In the genomic region with DNA sequence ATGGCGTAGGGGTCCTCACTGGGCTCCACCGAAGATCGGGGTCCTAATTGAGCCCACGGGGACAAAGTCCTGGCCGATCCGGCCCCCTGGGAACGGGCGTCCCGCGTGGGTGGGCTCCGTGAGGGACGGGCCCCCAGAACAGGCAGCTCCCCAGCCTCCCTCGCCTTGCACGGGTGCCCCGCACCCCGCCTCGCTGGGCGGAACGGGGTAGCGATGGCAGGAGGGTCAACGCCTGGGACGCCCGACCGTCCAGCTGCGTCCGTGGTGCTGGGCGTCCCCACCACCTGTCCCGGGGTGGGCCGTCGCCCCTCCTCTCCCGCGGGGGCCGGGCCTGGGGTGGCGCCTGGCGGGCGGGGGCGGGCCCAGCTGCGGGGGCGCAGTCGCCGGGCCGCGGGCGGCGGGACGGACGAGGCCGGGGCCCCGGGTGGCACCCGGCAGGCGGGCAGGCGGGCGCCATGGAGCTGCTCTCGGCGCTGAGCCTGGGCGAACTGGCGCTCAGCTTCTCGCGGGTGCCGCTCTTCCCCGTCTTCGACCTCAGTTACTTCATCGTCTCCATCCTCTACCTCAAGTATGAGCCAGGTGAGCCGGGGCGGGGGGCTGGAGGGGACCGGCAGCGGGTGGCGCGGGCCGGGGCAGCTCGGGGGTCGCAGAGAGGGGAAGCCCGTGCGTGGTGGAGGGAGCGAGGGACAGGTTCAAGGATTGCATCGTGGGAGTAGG, we compare ENCODE assay signal across 1 cellular context.
TF ChIP-seq lines count a peak whose summit lies in the region.

A gene with protein sequence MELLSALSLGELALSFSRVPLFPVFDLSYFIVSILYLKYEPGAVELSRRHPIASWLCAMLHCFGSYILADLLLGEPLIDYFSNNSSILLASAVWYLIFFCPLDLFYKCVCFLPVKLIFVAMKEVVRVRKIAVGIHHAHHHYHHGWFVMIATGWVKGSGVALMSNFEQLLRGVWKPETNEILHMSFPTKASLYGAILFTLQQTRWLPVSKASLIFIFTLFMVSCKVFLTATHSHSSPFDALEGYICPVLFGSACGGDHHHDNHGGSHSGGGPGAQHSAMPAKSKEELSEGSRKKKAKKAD (plus strand): TSS at position 377 of the 717 bp plus-strand sequence. CDS start 79 bp downstream, at position 456.

TF ChIP-seq in HEK293, 187 proteins besides CTCF, POLR2A, EP300 and RAD21 (continued from another document and continues in another):
- TF ChIP-seq, protein P1, sequence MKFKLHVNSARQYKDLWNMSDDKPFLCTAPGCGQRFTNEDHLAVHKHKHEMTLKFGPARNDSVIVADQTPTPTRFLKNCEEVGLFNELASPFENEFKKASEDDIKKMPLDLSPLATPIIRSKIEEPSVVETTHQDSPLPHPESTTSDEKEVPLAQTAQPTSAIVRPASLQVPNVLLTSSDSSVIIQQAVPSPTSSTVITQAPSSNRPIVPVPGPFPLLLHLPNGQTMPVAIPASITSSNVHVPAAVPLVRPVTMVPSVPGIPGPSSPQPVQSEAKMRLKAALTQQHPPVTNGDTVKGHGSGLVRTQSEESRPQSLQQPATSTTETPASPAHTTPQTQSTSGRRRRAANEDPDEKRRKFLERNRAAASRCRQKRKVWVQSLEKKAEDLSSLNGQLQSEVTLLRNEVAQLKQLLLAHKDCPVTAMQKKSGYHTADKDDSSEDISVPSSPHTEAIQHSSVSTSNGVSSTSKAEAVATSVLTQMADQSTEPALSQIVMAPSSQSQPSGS (tag by site-specific recombination; IDR thresholded peaks at IDR 0.05; ENCODE audit: low read depth), result no peak
- TF ChIP-seq ZNF560 (tag by site-specific recombination; IDR thresholded peaks at IDR 0.05; ENCODE audit: borderline replicate concordance), result no peak
- TF ChIP-seq ZNF211 (tag by site-specific recombination; IDR thresholded peaks at IDR 0.05; ENCODE audit: low read depth), result no peak
- TF ChIP-seq ZNF701 (tag by site-specific recombination; IDR thresholded peaks at IDR 0.05), result no peak
- no peak for TF ChIP-seq ZNF202 (tag by site-specific recombination; IDR thresholded peaks at IDR 0.05; ENCODE audit: borderline replicate concordance)
- TF ChIP-seq, protein P2, sequence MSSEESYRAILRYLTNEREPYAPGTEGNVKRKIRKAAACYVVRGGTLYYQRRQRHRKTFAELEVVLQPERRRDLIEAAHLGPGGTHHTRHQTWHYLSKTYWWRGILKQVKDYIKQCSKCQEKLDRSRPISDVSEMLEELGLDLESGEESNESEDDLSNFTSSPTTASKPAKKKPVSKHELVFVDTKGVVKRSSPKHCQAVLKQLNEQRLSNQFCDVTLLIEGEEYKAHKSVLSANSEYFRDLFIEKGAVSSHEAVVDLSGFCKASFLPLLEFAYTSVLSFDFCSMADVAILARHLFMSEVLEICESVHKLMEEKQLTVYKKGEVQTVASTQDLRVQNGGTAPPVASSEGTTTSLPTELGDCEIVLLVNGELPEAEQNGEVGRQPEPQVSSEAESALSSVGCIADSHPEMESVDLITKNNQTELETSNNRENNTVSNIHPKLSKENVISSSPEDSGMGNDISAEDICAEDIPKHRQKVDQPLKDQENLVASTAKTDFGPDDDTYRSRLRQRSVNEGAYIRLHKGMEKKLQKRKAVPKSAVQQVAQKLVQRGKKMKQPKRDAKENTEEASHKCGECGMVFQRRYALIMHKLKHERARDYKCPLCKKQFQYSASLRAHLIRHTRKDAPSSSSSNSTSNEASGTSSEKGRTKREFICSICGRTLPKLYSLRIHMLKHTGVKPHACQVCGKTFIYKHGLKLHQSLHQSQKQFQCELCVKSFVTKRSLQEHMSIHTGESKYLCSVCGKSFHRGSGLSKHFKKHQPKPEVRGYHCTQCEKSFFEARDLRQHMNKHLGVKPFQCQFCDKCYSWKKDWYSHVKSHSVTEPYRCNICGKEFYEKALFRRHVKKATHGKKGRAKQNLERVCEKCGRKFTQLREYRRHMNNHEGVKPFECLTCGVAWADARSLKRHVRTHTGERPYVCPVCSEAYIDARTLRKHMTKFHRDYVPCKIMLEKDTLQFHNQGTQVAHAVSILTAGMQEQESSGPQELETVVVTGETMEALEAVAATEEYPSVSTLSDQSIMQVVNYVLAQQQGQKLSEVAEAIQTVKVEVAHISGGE (tag by site-specific recombination; conservative IDR thresholded peaks at IDR 0.05; ENCODE audit: low read depth), result no peak
- TF ChIP-seq OVOL3 (tag by site-specific recombination; IDR thresholded peaks at IDR 0.05), result no peak
- no peak for TF ChIP-seq HOXD13 (CRISPR knock-in tag; IDR thresholded peaks at IDR 0.05; ENCODE audit: borderline replicate concordance)
- TF ChIP-seq ZNF426 (tag by site-specific recombination; IDR thresholded peaks at IDR 0.05), result no peak
- no peak for TF ChIP-seq SETDB1 (IDR thresholded peaks at IDR 0.05; ENCODE audit: insufficient read length, low read length)
- TF ChIP-seq, protein P3, sequence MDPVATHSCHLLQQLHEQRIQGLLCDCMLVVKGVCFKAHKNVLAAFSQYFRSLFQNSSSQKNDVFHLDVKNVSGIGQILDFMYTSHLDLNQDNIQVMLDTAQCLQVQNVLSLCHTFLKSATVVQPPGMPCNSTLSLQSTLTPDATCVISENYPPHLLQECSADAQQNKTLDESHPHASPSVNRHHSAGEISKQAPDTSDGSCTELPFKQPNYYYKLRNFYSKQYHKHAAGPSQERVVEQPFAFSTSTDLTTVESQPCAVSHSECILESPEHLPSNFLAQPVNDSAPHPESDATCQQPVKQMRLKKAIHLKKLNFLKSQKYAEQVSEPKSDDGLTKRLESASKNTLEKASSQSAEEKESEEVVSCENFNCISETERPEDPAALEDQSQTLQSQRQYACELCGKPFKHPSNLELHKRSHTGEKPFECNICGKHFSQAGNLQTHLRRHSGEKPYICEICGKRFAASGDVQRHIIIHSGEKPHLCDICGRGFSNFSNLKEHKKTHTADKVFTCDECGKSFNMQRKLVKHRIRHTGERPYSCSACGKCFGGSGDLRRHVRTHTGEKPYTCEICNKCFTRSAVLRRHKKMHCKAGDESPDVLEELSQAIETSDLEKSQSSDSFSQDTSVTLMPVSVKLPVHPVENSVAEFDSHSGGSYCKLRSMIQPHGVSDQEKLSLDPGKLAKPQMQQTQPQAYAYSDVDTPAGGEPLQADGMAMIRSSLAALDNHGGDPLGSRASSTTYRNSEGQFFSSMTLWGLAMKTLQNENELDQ (tag by site-specific recombination; IDR thresholded peaks at IDR 0.05; ENCODE audit: low read depth), result no peak
- TF ChIP-seq ZNF112 (tag by site-specific recombination; IDR thresholded peaks at IDR 0.05), result no peak
- 0 out of 2 replicates have a peak, but pooled peaks have one; percentile 7 for TF ChIP-seq ZNF366 (tag by site-specific recombination; conservative IDR thresholded peaks at IDR 0.05)
- TF ChIP-seq, protein P4, sequence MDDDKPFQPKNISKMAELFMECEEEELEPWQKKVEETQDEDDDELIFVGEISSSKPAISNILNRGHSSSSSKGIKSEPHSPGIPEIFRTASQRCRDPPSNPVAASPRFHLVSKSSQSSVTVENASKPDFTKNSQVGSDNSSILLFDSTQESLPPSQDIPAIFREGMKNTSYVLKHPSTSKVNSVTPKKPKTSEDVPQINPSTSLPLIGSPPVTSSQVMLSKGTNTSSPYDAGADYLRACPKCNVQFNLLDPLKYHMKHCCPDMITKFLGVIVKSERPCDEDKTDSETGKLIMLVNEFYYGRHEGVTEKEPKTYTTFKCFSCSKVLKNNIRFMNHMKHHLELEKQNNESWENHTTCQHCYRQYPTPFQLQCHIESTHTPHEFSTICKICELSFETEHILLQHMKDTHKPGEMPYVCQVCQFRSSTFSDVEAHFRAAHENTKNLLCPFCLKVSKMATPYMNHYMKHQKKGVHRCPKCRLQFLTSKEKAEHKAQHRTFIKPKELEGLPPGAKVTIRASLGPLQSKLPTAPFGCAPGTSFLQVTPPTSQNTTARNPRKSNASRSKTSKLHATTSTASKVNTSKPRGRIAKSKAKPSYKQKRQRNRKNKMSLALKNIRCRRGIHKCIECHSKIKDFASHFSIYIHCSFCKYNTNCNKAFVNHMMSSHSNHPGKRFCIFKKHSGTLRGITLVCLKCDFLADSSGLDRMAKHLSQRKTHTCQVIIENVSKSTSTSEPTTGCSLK (tag by site-specific recombination; IDR thresholded peaks at IDR 0.05), result no peak
- TF ChIP-seq ZNF391 (tag by site-specific recombination; IDR thresholded peaks at IDR 0.05; ENCODE audit: borderline replicate concordance, low read depth), result no peak
- TF ChIP-seq IKZF3 (tag by site-specific recombination; IDR thresholded peaks at IDR 0.05), result no peak
- TF ChIP-seq ZNF521 (tag by site-specific recombination; IDR thresholded peaks at IDR 0.05), result no peak
- TF ChIP-seq, protein P5, sequence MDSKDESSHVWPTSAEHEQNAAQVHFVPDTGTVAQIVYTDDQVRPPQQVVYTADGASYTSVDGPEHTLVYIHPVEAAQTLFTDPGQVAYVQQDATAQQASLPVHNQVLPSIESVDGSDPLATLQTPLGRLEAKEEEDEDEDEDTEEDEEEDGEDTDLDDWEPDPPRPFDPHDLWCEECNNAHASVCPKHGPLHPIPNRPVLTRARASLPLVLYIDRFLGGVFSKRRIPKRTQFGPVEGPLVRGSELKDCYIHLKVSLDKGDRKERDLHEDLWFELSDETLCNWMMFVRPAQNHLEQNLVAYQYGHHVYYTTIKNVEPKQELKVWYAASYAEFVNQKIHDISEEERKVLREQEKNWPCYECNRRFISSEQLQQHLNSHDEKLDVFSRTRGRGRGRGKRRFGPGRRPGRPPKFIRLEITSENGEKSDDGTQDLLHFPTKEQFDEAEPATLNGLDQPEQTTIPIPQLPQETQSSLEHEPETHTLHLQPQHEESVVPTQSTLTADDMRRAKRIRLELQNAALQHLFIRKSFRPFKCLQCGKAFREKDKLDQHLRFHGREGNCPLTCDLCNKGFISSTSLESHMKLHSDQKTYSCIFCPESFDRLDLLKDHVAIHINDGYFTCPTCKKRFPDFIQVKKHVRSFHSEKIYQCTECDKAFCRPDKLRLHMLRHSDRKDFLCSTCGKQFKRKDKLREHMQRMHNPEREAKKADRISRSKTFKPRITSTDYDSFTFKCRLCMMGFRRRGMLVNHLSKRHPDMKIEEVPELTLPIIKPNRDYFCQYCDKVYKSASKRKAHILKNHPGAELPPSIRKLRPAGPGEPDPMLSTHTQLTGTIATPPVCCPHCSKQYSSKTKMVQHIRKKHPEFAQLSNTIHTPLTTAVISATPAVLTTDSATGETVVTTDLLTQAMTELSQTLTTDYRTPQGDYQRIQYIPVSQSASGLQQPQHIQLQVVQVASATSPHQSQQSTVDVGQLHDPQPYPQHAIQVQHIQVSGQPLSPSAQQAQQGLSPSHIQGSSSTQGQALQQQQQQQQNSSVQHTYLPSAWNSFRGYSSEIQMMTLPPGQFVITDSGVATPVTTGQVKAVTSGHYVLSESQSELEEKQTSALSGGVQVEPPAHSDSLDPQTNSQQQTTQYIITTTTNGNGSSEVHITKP (tag by site-specific recombination; IDR thresholded peaks at IDR 0.05), result no peak
- no peak for TF ChIP-seq ZNF747 (tag by site-specific recombination; IDR thresholded peaks at IDR 0.05)
- no peak for TF ChIP-seq ZNF654 (tag by site-specific recombination; IDR thresholded peaks at IDR 0.05; ENCODE audit: low read depth)
- no peak for TF ChIP-seq SCRT2 (tag by site-specific recombination; IDR thresholded peaks at IDR 0.05)
- no peak for TF ChIP-seq REPIN1 (tag by site-specific recombination; IDR thresholded peaks at IDR 0.05; ENCODE audit: low read depth)
- TF ChIP-seq, protein P6, sequence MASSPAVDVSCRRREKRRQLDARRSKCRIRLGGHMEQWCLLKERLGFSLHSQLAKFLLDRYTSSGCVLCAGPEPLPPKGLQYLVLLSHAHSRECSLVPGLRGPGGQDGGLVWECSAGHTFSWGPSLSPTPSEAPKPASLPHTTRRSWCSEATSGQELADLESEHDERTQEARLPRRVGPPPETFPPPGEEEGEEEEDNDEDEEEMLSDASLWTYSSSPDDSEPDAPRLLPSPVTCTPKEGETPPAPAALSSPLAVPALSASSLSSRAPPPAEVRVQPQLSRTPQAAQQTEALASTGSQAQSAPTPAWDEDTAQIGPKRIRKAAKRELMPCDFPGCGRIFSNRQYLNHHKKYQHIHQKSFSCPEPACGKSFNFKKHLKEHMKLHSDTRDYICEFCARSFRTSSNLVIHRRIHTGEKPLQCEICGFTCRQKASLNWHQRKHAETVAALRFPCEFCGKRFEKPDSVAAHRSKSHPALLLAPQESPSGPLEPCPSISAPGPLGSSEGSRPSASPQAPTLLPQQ (tag by site-specific recombination; IDR thresholded peaks at IDR 0.05), result no peak
- no peak for TF ChIP-seq ZNF274 (IDR thresholded peaks at IDR 0.05; ENCODE audit: low read length)
- no peak for TF ChIP-seq ZNF274 (tag by site-specific recombination; IDR thresholded peaks at IDR 0.05; ENCODE audit: borderline replicate concordance)
- TF ChIP-seq, protein P7, sequence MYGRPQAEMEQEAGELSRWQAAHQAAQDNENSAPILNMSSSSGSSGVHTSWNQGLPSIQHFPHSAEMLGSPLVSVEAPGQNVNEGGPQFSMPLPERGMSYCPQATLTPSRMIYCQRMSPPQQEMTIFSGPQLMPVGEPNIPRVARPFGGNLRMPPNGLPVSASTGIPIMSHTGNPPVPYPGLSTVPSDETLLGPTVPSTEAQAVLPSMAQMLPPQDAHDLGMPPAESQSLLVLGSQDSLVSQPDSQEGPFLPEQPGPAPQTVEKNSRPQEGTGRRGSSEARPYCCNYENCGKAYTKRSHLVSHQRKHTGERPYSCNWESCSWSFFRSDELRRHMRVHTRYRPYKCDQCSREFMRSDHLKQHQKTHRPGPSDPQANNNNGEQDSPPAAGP (tag by site-specific recombination; IDR thresholded peaks at IDR 0.05), result no peak
- TF ChIP-seq ZNF335 (tag by site-specific recombination; conservative IDR thresholded peaks at IDR 0.05), result peak; percentile 99
- TF ChIP-seq ZNF146 (tag by site-specific recombination; IDR thresholded peaks at IDR 0.05), result no peak
- TF ChIP-seq RBAK (tag by site-specific recombination; IDR thresholded peaks at IDR 0.05), result no peak
- TF ChIP-seq ZNF501 (tag by site-specific recombination; IDR thresholded peaks at IDR 0.05), result no peak; the same call in 1 of the 2 replicates
- no peak for TF ChIP-seq ZNF16 (tag by site-specific recombination; IDR thresholded peaks at IDR 0.05; ENCODE audit: low read depth)
- no peak for TF ChIP-seq ZNF555 (tag by site-specific recombination; conservative IDR thresholded peaks at IDR 0.05)
- TF ChIP-seq, protein P8, sequence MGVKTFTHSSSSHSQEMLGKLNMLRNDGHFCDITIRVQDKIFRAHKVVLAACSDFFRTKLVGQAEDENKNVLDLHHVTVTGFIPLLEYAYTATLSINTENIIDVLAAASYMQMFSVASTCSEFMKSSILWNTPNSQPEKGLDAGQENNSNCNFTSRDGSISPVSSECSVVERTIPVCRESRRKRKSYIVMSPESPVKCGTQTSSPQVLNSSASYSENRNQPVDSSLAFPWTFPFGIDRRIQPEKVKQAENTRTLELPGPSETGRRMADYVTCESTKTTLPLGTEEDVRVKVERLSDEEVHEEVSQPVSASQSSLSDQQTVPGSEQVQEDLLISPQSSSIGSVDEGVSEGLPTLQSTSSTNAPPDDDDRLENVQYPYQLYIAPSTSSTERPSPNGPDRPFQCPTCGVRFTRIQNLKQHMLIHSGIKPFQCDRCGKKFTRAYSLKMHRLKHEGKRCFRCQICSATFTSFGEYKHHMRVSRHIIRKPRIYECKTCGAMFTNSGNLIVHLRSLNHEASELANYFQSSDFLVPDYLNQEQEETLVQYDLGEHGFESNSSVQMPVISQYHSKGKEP (tag by site-specific recombination; IDR thresholded peaks at IDR 0.05), result no peak
- TF ChIP-seq ZFP37 (tag by site-specific recombination; IDR thresholded peaks at IDR 0.05), result no peak
- no peak for TF ChIP-seq ZNF174 (tag by site-specific recombination; IDR thresholded peaks at IDR 0.05)
- TF ChIP-seq ZBTB20 (tag by site-specific recombination; IDR thresholded peaks at IDR 0.05), result peak; percentile 65; the same call in 1 of the 2 replicates
- TF ChIP-seq ZNF433 (tag by site-specific recombination; IDR thresholded peaks at IDR 0.05; ENCODE audit: low read depth), result no peak
- no peak for TF ChIP-seq ZNF549 (tag by site-specific recombination; IDR thresholded peaks at IDR 0.05)
- TF ChIP-seq ZFP3 (tag by site-specific recombination; IDR thresholded peaks at IDR 0.05; ENCODE audit: low read depth), result no peak
- no peak for TF ChIP-seq ZNF544 (tag by site-specific recombination; IDR thresholded peaks at IDR 0.05)
- TF ChIP-seq GLI4 (tag by site-specific recombination; IDR thresholded peaks at IDR 0.05), result no peak
